In genomic region chr2:202871161-202872141, GRCh38 we compare ENCODE assay signal across 8 cellular contexts. TPM values are rescaled to one million over a fixed set of nuclear protein-coding genes. Genes with fewer than 3 reads are reported as not detected.
DNase-seq lines count a peak whose midpoint lies in the region; ATAC-seq and TF ChIP-seq lines count a peak whose summit lies in the region.

ICA1L (minus strand) TSS chr2:202871766; CDS start chr2:202829009, 42,757 bp downstream.

- peak within 1 kb of the TSS; percentile 71 for H3K27ac ChIP-seq in KMS-11
- peak within 1 kb of the TSS; percentile 14; the same call in 1 of the 2 replicates for H3K27ac ChIP-seq in SJSA1
- H3K27ac ChIP-seq in gastroesophageal sphincter: peak within 1 kb of the TSS; percentile 19 to 94 (median 89)
- H3K27ac ChIP-seq in thymus (ENCODE audit: low read depth): peak within 1 kb of the TSS; percentile 68

- peak within 1 kb of the TSS; percentile 83 for H3K9ac ChIP-seq in KMS-11

- peaks cover 19% of the 10 kb centered on the region for H3K4me1 ChIP-seq in KMS-11 (ENCODE audit: low read depth, poor library complexity, severe bottlenecking)
- H3K4me1 ChIP-seq in SJSA1 (replicated peaks): no peaks in the 10 kb centered on the region
- peaks cover 0 to 14% (median 0%) of the 10 kb centered on the region in 3 donors for H3K4me1 ChIP-seq in gastroesophageal sphincter
- peaks cover 3% of the 10 kb centered on the region for H3K4me1 ChIP-seq in thymus (ENCODE audit: control insufficient read depth, insufficient read depth, low read length)

- H3K36me3 ChIP-seq in KMS-11 (ENCODE audit: insufficient read depth): no peaks in the 10 kb centered on the region
- H3K36me3 ChIP-seq in SJSA1: no peaks in the 10 kb centered on the region
- no peaks in the 10 kb centered on the region for H3K36me3 ChIP-seq in gastroesophageal sphincter
- no peaks in the 10 kb centered on the region for H3K36me3 ChIP-seq in thymus (ENCODE audit: control insufficient read depth, insufficient read depth)

- H3K79me2 ChIP-seq in KMS-11 (ENCODE audit: insufficient read depth, low read depth): no peaks in the 10 kb centered on the region

- peak within 1 kb of the TSS; percentile 88 for H3K4me3 Mint-ChIP-seq in activated naive CD4-positive, alpha-beta T cell treated with anti-CD3 and anti-CD28 coated beads for 36 hours

- H3K27me3 ChIP-seq in KMS-11 (ENCODE audit: insufficient read depth, low read depth) (no peaks in the 10 kb centered on the region), SJSA1 (replicated peaks) (no peaks in the 10 kb centered on the region), gastroesophageal sphincter (no peaks in the 10 kb centered on the region), thymus (ENCODE audit: control insufficient read depth, insufficient read depth) (no peaks in the 10 kb centered on the region)

- peak; percentile 75 for ATAC-seq in GM21737 (IDR thresholded peaks at IDR 0.05; ENCODE audit: unreplicated experiment)
- ATAC-seq in gastroesophageal sphincter: peak; percentile 79

- H2AFZ ChIP-seq in KMS-11 (ENCODE audit: low read depth): peak within 1 kb of the TSS; percentile 100

- 0% methylated on average over 10 to 11 of the region's 105 CpGs for WGBS in gastroesophageal sphincter (ENCODE audit: low coverage in 1 of 2), 2 donors
- under 1% methylated on average over 105 of the region's 105 CpGs for WGBS in thymus

- no peaks in the 10 kb centered on the region for H3K36me3 Mint-ChIP-seq in activated naive CD4-positive, alpha-beta T cell treated with anti-CD3 and anti-CD28 coated beads for 36 hours (ENCODE audit: low read depth)

- H3K4me2 ChIP-seq in KMS-11: peak within 1 kb of the TSS; percentile 88

- TF ChIP-seq CTCF in KMS-11 (conservative IDR thresholded peaks at IDR 0.05; ENCODE audit: low read depth, low read length) (no peak), gastroesophageal sphincter (IDR thresholded peaks at IDR 0.05) (peak in 1 of 4 experiments; percentile 21)

- H3K9me3 Mint-ChIP-seq in activated naive CD4-positive, alpha-beta T cell treated with anti-CD3 and anti-CD28 coated beads for 36 hours: no peaks in the 10 kb centered on the region

- CTCF ChIA-PET in activated naive CD4-positive, alpha-beta T cell treated with anti-CD3 and anti-CD28 coated beads for 36 hours (lab: Charles Lee): interaction anchor here (0.6 to 5.1 kb wide), 14 partner anchors 10 to 299 kb away, joined by 3 to 30 read pairs (median 4); no protein-coding TSS in a partner anchor

- peak within 1 kb of the TSS; percentile 89 for H3K4me3 ChIP-seq in KMS-11 (IDR thresholded peaks at IDR 0.05; ENCODE audit: insufficient read depth, low read depth, low read length)
- peak within 1 kb of the TSS; percentile 64 for H3K4me3 ChIP-seq in SJSA1
- peak within 1 kb of the TSS; percentile 49 to 82 for H3K4me3 ChIP-seq in gastroesophageal sphincter
- H3K4me3 ChIP-seq in thymus (ENCODE audit: low read length): peak within 1 kb of the TSS; percentile 87

- peak within 1 kb of the TSS; percentile 74 for H3K27ac Mint-ChIP-seq in activated naive CD4-positive, alpha-beta T cell treated with anti-CD3 and anti-CD28 coated beads for 36 hours

- peaks cover 7% of the 10 kb centered on the region for H3K4me1 Mint-ChIP-seq in activated naive CD4-positive, alpha-beta T cell treated with anti-CD3 and anti-CD28 coated beads for 36 hours (ENCODE audit: low read depth)

- no peak for TF ChIP-seq EP300 in gastroesophageal sphincter (IDR thresholded peaks at IDR 0.05)

- no peaks in the 10 kb centered on the region for H3K9me3 ChIP-seq in SJSA1 (replicated peaks)
- H3K9me3 ChIP-seq in gastroesophageal sphincter: no peaks in the 10 kb centered on the region
- H3K9me3 ChIP-seq in thymus (ENCODE audit: control insufficient read depth): no peaks in the 10 kb centered on the region

- intact Hi-C loops in activated naive CD4-positive, alpha-beta T cell treated with anti-CD3 and anti-CD28 coated beads for 36 hours (cut with micrococcal nuclease): loop anchor here (1.0 to 5.0 kb wide), 6 partner anchors 40 to 943 kb away; partner anchors contain the start of genes BMPR2, CYP20A1, FAM117B and NBEAL1

- DNase-seq in ELF-1 (ENCODE audit: low read depth, low spot score): peak; percentile 83
- DNase-seq in SJSA1 (ENCODE audit: low read depth in 1 of 2, low spot score in 2 of 2): peak; percentile 66 to 84
- peak; percentile 68 for DNase-seq in activated naive CD4-positive, alpha-beta T cell treated with anti-CD3 and anti-CD28 coated beads for 36 hours
- DNase-seq in occipital lobe (lab: John Stamatoyannopoulos, UW): peak; percentile 72

- H4K20me1 ChIP-seq in KMS-11 (ENCODE audit: insufficient read depth): no peaks in the 10 kb centered on the region

- no peak for TF ChIP-seq POLR2A in gastroesophageal sphincter (IDR thresholded peaks at IDR 0.05)

- H3K27me3 Mint-ChIP-seq in activated naive CD4-positive, alpha-beta T cell treated with anti-CD3 and anti-CD28 coated beads for 36 hours (ENCODE audit: low read depth): no peaks in the 10 kb centered on the region

RNA-seq across cellular contexts. Expression of gene ICA1L, which starts in this region (rescaled TPM):
- total RNA-seq in SJSA1 (2014; rRNA removed; shearing (Covaris generic)): 2.0 and 3.4 TPM in 2 replicates
- total RNA-seq in activated naive CD4-positive, alpha-beta T cell treated with anti-CD3 and anti-CD28 coated beads for 36 hours: 1 to 10 TPM; 5.1 to 5.7 TPM
- 10 to 100 TPM; 12.2 to 40.8 (median 28.6) TPM for total RNA-seq in gastroesophageal sphincter
- total RNA-seq in occipital lobe: 126 TPM
- 6.1 TPM for polyA plus RNA-seq in thymus

Comparison
In these comparisons a context has a peak if more than half of its experiments do, and no peak if none do; other contexts are left out.
1. Peak in every context shown above with its lines: DNase-seq, ATAC-seq, H3K4me3 ChIP-seq and H3K27ac ChIP-seq.
2. H3K27ac ChIP-seq: peak in every context shown above with its lines; median percentile 89 in gastroesophageal sphincter; 71 in KMS-11; 68 in thymus; 14 in SJSA1.